In genomic region chr2:119174993-119175347, GRCh38 we compare ENCODE assay signal across 12 cellular contexts. TPM values are rescaled to one million over a fixed set of nuclear protein-coding genes. Genes with fewer than 3 reads are reported as not detected.
DNase-seq lines count a peak whose midpoint lies in the region; ATAC-seq lines count a peak whose summit lies in the region.
"Had no signal": no experiment of that assay in that cellular context is flagged by ENCODE, and none has a peak within 500 bp of the region (broad histone marks: within the 10 kb centered on the region; RNA-seq: fewer than 3 reads in every experiment).

No MANE protein-coding gene starts in this region.

- no peaks in the 10 kb centered on the region for H3K9me3 Mint-ChIP-seq in activated CD8-positive, alpha-beta T cell treated with anti-CD3 and anti-CD28 coated beads, Interleukin-2, amount 10 ng/mL, durations not matched to agents 7 days and 5 days (ENCODE audit: insufficient read depth)
- H3K9me3 Mint-ChIP-seq: CD4-positive, alpha-beta memory T cell had no signal

- intact Hi-C loops in posterior vena cava (cut with DNase I) = no loop called here

- ATAC-seq in activated CD8-positive, alpha-beta T cell treated with anti-CD3 and anti-CD28 coated beads, Interleukin-2, amount 10 ng/mL, durations not matched to agents 7 days and 5 days = no peak
- ATAC-seq in HG02981 (IDR thresholded peaks at IDR 0.05; ENCODE audit: unreplicated experiment) = no peak

- no peak overlapping the region for H3K27ac Mint-ChIP-seq in activated CD8-positive, alpha-beta T cell treated with anti-CD3 and anti-CD28 coated beads, Interleukin-2, amount 10 ng/mL, durations not matched to agents 7 days and 5 days
- H3K27ac Mint-ChIP-seq: CD4-positive, alpha-beta memory T cell had no signal

- H3K4me3 Mint-ChIP-seq in activated CD8-positive, alpha-beta T cell treated with anti-CD3 and anti-CD28 coated beads, Interleukin-2, amount 10 ng/mL, durations not matched to agents 7 days and 5 days = no peak overlapping the region
- H3K4me3 Mint-ChIP-seq: CD4-positive, alpha-beta memory T cell had no signal

- no peaks in the 10 kb centered on the region for H3K36me3 Mint-ChIP-seq in activated CD8-positive, alpha-beta T cell treated with anti-CD3 and anti-CD28 coated beads, Interleukin-2, amount 10 ng/mL, durations not matched to agents 7 days and 5 days (ENCODE audit: low read depth)
- H3K36me3 Mint-ChIP-seq: CD4-positive, alpha-beta memory T cell had no signal

- CTCF ChIA-PET in activated CD8-positive, alpha-beta T cell treated with anti-CD3 and anti-CD28 coated beads, Interleukin-2, amount 10 ng/mL, durations not matched to agents 7 days and 5 days (lab: Charles Lee) = interaction anchor here (1.4 to 4.7 kb wide), 2 partner anchors 10 to 292 kb away, joined by 7 to 46 read pairs; no protein-coding TSS in a partner anchor

- no peaks in the 10 kb centered on the region for H3K27me3 Mint-ChIP-seq in activated CD8-positive, alpha-beta T cell treated with anti-CD3 and anti-CD28 coated beads, Interleukin-2, amount 10 ng/mL, durations not matched to agents 7 days and 5 days (ENCODE audit: low read depth)

- POLR2A ChIA-PET in activated CD8-positive, alpha-beta T cell treated with anti-CD3 and anti-CD28 coated beads, Interleukin-2, amount 10 ng/mL, durations not matched to agents 7 days and 5 days (lab: Charles Lee) = no interaction called here

- no peaks in the 10 kb centered on the region for H3K4me1 Mint-ChIP-seq in activated CD8-positive, alpha-beta T cell treated with anti-CD3 and anti-CD28 coated beads, Interleukin-2, amount 10 ng/mL, durations not matched to agents 7 days and 5 days (ENCODE audit: low read depth)
- H3K4me1 Mint-ChIP-seq: CD4-positive, alpha-beta memory T cell had no signal

- DNase-seq in ELF-1 (ENCODE audit: low read depth, low spot score) (peak; percentile 45), M059J (ENCODE audit: low read depth) (peak; percentile 56), RPMI7951 (ENCODE audit: low read depth) (peak; percentile 48), posterior vena cava (ENCODE audit: low spot score) (peak; percentile 18), COLO668 (lab: John Stamatoyannopoulos, UW; ENCODE audit: unreplicated experiment) (no peak)
- no peak for DNase-seq in activated CD8-positive, alpha-beta T cell treated with anti-CD3 and anti-CD28 coated beads, Interleukin-2, amount 10 ng/mL, durations not matched to agents 7 days and 5 days
- DNase-seq in activated CD8-positive, alpha-beta memory T cell treated with anti-CD3 and anti-CD28 coated beads for 24 hours = no peak
- DNase-seq: DMS79 treated with DMSO at 0.1 percent for 48 hours, GF-D8 had no signal

RNA-seq across cellular contexts. Expression of gene C1QL2, which starts 16.4 kb away (rescaled TPM):
- total RNA-seq in M059J (2014; rRNA removed; shearing (Covaris generic)) = not detected in 2 replicates
- not detected in 2 replicates for total RNA-seq in RPMI7951 (2014; rRNA removed; shearing (Covaris generic))
- total RNA-seq in posterior vena cava = not detected
- not detected for total RNA-seq in activated CD8-positive, alpha-beta T cell treated with anti-CD3 and anti-CD28 coated beads, Interleukin-2, amount 10 ng/mL, durations not matched to agents 7 days and 5 days
- total RNA-seq: CD4-positive, alpha-beta memory T cell; H4 had no signal

RNA-seq across cellular contexts. Expression of gene STEAP3, which starts 48.7 kb away (rescaled TPM):
- 9.8 and 13.9 TPM in 2 replicates for total RNA-seq in M059J (2014; rRNA removed; shearing (Covaris generic))
- 27.3 and 32.2 TPM in 2 replicates for total RNA-seq in RPMI7951 (2014; rRNA removed; shearing (Covaris generic))
- 1 to 10 TPM; 5.7 to 9.3 TPM for total RNA-seq in posterior vena cava
- under 1 TPM; 0.13 TPM for total RNA-seq in activated CD8-positive, alpha-beta T cell treated with anti-CD3 and anti-CD28 coated beads, Interleukin-2, amount 10 ng/mL, durations not matched to agents 7 days and 5 days

Comparison
In these comparisons a context has a peak if more than half of its experiments do, and no peak if none do; other contexts are left out.
1. DNase-seq: peak in ELF-1 (single experiment), M059J (single experiment), RPMI7951 (single experiment) and posterior vena cava (single experiment); none in activated CD8-positive, alpha-beta T cell treated with anti-CD3 and anti-CD28 coated beads, Interleukin-2, amount 10 ng/mL, durations not matched to agents 7 days and 5 days (single experiment), COLO668 (single experiment) and activated CD8-positive, alpha-beta memory T cell treated with anti-CD3 and anti-CD28 coated beads for 24 hours (single experiment).